ENCODE assay signal across 8 cellular contexts in the genomic region with DNA sequence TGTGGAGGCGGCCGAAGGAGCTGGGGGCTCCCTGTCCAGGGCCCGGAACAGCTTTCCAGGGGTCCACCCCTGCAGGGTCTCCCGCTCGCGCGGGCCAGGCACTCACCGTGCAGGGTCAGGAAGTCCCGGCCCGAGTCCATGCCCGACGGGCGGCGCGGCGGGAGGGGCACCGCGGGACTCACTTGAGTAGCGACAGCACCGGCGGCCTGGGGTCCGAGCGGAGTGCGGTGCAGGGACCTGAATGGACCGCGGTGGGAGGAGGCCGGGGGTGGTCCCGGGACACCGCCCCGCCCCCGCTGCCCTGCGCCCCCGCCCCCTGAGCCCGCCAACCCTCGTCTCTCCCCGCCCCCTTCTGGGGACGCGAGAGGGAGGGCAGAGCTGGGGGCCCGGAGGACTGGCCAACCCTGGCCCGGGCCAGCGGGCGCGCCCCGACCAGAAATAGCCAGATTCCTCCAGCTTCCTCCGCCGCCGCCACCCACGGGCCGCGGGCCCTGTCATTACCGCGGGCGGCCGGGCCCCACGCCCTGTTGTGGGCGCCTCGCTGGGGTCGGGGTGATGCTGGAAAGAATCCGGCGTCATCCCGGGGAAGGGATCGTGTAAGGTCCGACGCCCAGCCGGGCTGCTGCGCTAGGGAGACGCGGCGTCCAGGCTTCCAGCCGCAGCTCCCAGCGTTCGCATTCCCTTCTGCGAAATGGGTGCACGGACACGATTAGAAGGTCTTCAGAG. TPM values are rescaled to one million over a fixed set of nuclear protein-coding genes. Genes with fewer than 3 reads are reported as not detected.
DNase-seq lines count a peak whose midpoint lies in the region; ATAC-seq, FAIRE-seq and TF ChIP-seq lines count a peak whose summit lies in the region.

TSS of gene PLCD1 (minus strand) at position 243 of the 726 bp plus-strand sequence. CDS start at position 140, 103 bp downstream.

- H3K9me3 Mint-ChIP-seq in CD4-positive, CD25-positive, alpha-beta regulatory T cell = no peaks in the 10 kb centered on the region
- H3K9me3 Mint-ChIP-seq in brain = peaks cover 0 to 3% (median 0%) of the 10 kb centered on the region in 5 experiments

- intact Hi-C loops in prostate gland (cut with DNase I) = no loop called here

- TF ChIP-seq CTCF in brain (conservative IDR thresholded peaks at IDR 0.05) = no peak
- TF ChIP-seq CTCF in prostate gland (IDR thresholded peaks at IDR 0.05) = peak in 1 of 4 experiments; percentile 25

- H3K36me3 Mint-ChIP-seq in CD4-positive, CD25-positive, alpha-beta regulatory T cell = no peaks in the 10 kb centered on the region
- H3K36me3 Mint-ChIP-seq in brain = no peaks in the 10 kb centered on the region

- H3K9me3 ChIP-seq in CD4-positive, CD25-positive, alpha-beta regulatory T cell (ENCODE audit: control insufficient read depth in 2 of 2, low read length in 2 of 2) = no peaks in the 10 kb centered on the region
- H3K9me3 ChIP-seq in prostate gland = no peaks in the 10 kb centered on the region

- peaks cover 0 to 50% (median 29%) of the 10 kb centered on the region in 4 donors for H3K4me1 Mint-ChIP-seq in CD4-positive, CD25-positive, alpha-beta regulatory T cell
- peaks cover 42% of the 10 kb centered on the region for H3K4me1 Mint-ChIP-seq in brain

- 2% methylated on average over 31 of the region's 75 CpGs for WGBS in prostate gland

- DNase-seq in CD4-positive, CD25-positive, alpha-beta regulatory T cell = peak; percentile 35 to 62 (median 41)
- DNase-seq in RPMI7951 (ENCODE audit: low read depth) = peak; percentile 56
- DNase-seq in hippocampal formation (lab: John Stamatoyannopoulos, UW) = peak; percentile 29 to 58
- DNase-seq in prostate gland (ENCODE audit: low spot score) = peak; percentile 57
- no peak for DNase-seq in GM19239 (ENCODE audit: insufficient read length, low spot score)

- peaks cover 40% of the 10 kb centered on the region for H3K4me1 ChIP-seq in CD4-positive, CD25-positive, alpha-beta regulatory T cell (ENCODE audit: control insufficient read depth, insufficient read depth, low read length, poor library complexity, severe bottlenecking)
- H3K4me1 ChIP-seq in prostate gland (replicated peaks) = peaks cover 7% of the 10 kb centered on the region

- H3K27me3 ChIP-seq in CD4-positive, CD25-positive, alpha-beta regulatory T cell (ENCODE audit: control insufficient read depth, insufficient read depth, low read length) = no peaks in the 10 kb centered on the region
- no peaks in the 10 kb centered on the region for H3K27me3 ChIP-seq in prostate gland (replicated peaks; ENCODE audit: insufficient read depth)

- FAIRE-seq in GM19239 (lab: Jason Lieb, UNC) = no peak

- H3K27me3 Mint-ChIP-seq in CD4-positive, CD25-positive, alpha-beta regulatory T cell = peaks cover 16% of the 10 kb centered on the region
- H3K27me3 Mint-ChIP-seq in brain = peaks cover 37% of the 10 kb centered on the region

- no peak for ATAC-seq in CD4-positive, CD25-positive, alpha-beta regulatory T cell (ENCODE audit: low read depth in 2 of 2)
- ATAC-seq in GM21390 (IDR thresholded peaks at IDR 0.05; ENCODE audit: unreplicated experiment) (no peak), HG03565 (IDR thresholded peaks at IDR 0.05; ENCODE audit: unreplicated experiment) (no peak)

- no peaks in the 10 kb centered on the region for H3K36me3 ChIP-seq in CD4-positive, CD25-positive, alpha-beta regulatory T cell (ENCODE audit: control insufficient read depth, insufficient read depth, low read length)
- no peaks in the 10 kb centered on the region for H3K36me3 ChIP-seq in prostate gland

- peak within 1 kb of the TSS; percentile 73 to 86 (median 83) for H3K4me3 Mint-ChIP-seq in CD4-positive, CD25-positive, alpha-beta regulatory T cell
- peak within 1 kb of the TSS; percentile 73 to 89 (median 82) for H3K4me3 Mint-ChIP-seq in brain

- peak within 1 kb of the TSS; percentile 32 for H3K4me3 ChIP-seq in CD4-positive, CD25-positive, alpha-beta regulatory T cell (ENCODE audit: low read depth, low read length)
- peak within 1 kb of the TSS; percentile 49 to 56 for H3K4me3 ChIP-seq in prostate gland

- TF ChIP-seq POLR2A in prostate gland (IDR thresholded peaks at IDR 0.05) = peak; percentile 64

- H3K27ac Mint-ChIP-seq in CD4-positive, CD25-positive, alpha-beta regulatory T cell = peak within 1 kb of the TSS in 2 of 3 donors; percentile 26 to 76
- peak within 1 kb of the TSS in 4 of 5 experiments; percentile 49 to 88 (median 81) for H3K27ac Mint-ChIP-seq in brain

- peak within 1 kb of the TSS; percentile 5 for H3K27ac ChIP-seq in CD4-positive, CD25-positive, alpha-beta regulatory T cell (ENCODE audit: insufficient read depth, low read length, poor library complexity, severe bottlenecking)
- peak within 1 kb of the TSS; percentile 73 to 75 for H3K27ac ChIP-seq in prostate gland

RNA-seq across cellular contexts. Expression of gene PLCD1, which starts in this region (rescaled TPM):
- total RNA-seq in CD4-positive, CD25-positive, alpha-beta regulatory T cell = 47.5 TPM
- 10 to 100 TPM; 26.2 to 32.5 (median 28.6) TPM for polyA plus RNA-seq in CD4-positive, CD25-positive, alpha-beta regulatory T cell
- total RNA-seq in RPMI7951 (2014; rRNA removed; shearing (Covaris generic)) = 3.5 and 4.1 TPM in 2 replicates
- polyA plus RNA-seq in brain (ENCODE audit: insufficient read depth, low read depth, low replicate concordance) = 11.8 TPM
- total RNA-seq in prostate gland = 100 to 1,000 TPM in 1 of 2 donors, 10 to 100 TPM in 1; 29.7 to 176 TPM
